Comparison of ENCODE assay signal across 25 cellular contexts in the genomic region with DNA sequence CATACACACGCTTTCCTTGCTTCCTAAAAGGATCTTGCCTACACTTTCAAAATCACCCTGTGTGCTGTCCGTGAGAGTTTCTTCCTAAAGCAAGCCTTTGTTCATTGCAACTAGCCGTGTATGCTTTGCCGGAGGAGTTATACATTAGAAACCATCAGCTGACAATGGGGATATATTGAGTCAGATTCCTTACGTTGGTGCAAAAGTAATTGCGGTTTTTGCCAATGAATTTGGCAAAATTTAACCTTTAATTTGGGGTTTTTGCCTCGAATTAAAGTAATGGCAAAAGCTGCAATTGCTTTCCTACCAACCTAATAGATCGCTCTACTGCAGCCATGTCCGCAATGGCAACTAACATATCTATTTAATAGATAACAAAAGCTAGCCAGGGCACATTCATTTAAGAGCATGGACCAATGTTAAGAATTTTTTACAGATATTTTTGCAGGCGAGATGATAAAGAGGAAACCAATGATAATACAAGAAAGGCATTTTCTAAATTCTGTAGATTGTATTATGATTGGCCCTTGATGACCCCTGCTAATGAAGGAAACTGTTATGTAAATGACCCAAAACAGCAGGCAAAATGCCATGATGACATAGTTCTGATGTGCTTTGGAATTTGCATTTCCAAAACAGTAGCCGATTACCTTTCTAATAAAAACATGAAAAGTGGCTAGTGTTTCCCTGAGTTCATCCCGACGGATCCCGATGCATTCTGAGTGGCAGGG.
"Had no signal": no experiment of that assay in that cellular context is flagged by ENCODE, and none has a peak within 500 bp of the region (broad histone marks: within the 10 kb centered on the region; RNA-seq: fewer than 3 reads in every experiment).

No MANE protein-coding gene starts in this region.

- H3K4me3 ChIP-seq: breast epithelium, gastrocnemius medialis, lower lobe of right lung, upper lobe of left lung had no signal

- H3K27me3 ChIP-seq: breast epithelium, gastrocnemius medialis, upper lobe of left lung had no signal

- ATAC-seq: activated CD4-positive, alpha-beta T cell treated with anti-CD3 and anti-CD28 coated beads for 36 hours; gastrocnemius medialis; left lobe of liver; lower lobe of right lung; naive thymus-derived CD4-positive, alpha-beta T cell had no signal

- DNase-seq: activated B cell treated with CpG ODN at 0.5 μM for 24 hours; activated CD4-positive, alpha-beta T cell treated with anti-CD3 and anti-CD28 coated beads for 36 hours; activated CD4-positive, alpha-beta T cell treated with anti-CD3 and anti-CD28 coated beads, Interleukin-2, amount 50 U/mL, for 4 hours; activated CD8-positive, alpha-beta memory T cell treated with anti-CD3 and anti-CD28 coated beads for 24 hours; activated CD8-positive, alpha-beta memory T cell treated with anti-CD3 and anti-CD28 coated beads, Interleukin-2, amount 50 U/mL, for 4 hours; activated naive CD4-positive, alpha-beta T cell treated with Interleukin-2 at 50 U/mL for 16 hours; activated naive CD8-positive, alpha-beta T cell treated with anti-CD3 and anti-CD28 coated beads for 36 hours; activated T-cell treated with anti-CD3 and anti-CD28 coated beads, Interleukin-2, amount 50 U/mL, for 24 hours; amniotic stem cell; effector memory CD4-positive, alpha-beta T cell; gastrocnemius medialis; hippocampal formation; immature natural killer cell; lower lobe of right lung; naive thymus-derived CD4-positive, alpha-beta T cell; retina; stimulated activated CD4-positive, alpha-beta T cell treated with anti-CD3 and anti-CD28 coated beads, Interleukin-4, amount 100 ng/mL, for 24 hours; stimulated activated naive CD4-positive, alpha-beta T cell treated with Interleukin-2 at 50 U/mL for 16 hours; T1000; upper lobe of left lung had no signal

- H3K27ac ChIP-seq: breast epithelium, gastrocnemius medialis, lower lobe of right lung, upper lobe of left lung had no signal

- H3K27me3 Mint-ChIP-seq: activated B cell treated with CpG ODN at 0.5 μM for 24 hours had no signal

- H3K4me1 Mint-ChIP-seq: activated B cell treated with CpG ODN at 0.5 μM for 24 hours; activated CD4-positive, alpha-beta T cell treated with anti-CD3 and anti-CD28 coated beads for 36 hours; activated naive CD8-positive, alpha-beta T cell treated with anti-CD3 and anti-CD28 coated beads for 36 hours; central memory CD8-positive, alpha-beta T cell; immature natural killer cell; naive thymus-derived CD4-positive, alpha-beta T cell had no signal

- H3K9me3 ChIP-seq: breast epithelium, gastrocnemius medialis, lower lobe of right lung, upper lobe of left lung had no signal

- H3K9me3 Mint-ChIP-seq: activated naive CD8-positive, alpha-beta T cell treated with anti-CD3 and anti-CD28 coated beads for 36 hours; activated T-cell treated with anti-CD3 and anti-CD28 coated beads, Interleukin-2, amount 50 U/mL, for 24 hours; central memory CD8-positive, alpha-beta T cell; neural crest cell; T-helper 1 cell treated with Interleukin-12 subunit alpha and Interleukin-12 subunit beta and Interleukin-4 antibody, amounts not matched to agents 30 μg/mL and 1 μg/mL, for 36 hours had no signal

- H3K36me3 ChIP-seq: breast epithelium, gastrocnemius medialis, lower lobe of right lung, upper lobe of left lung had no signal

- H3K27ac Mint-ChIP-seq: activated B cell treated with CpG ODN at 0.5 μM for 24 hours; activated CD4-positive, alpha-beta T cell treated with anti-CD3 and anti-CD28 coated beads for 36 hours; activated naive CD8-positive, alpha-beta T cell treated with anti-CD3 and anti-CD28 coated beads for 36 hours; activated T-cell treated with anti-CD3 and anti-CD28 coated beads, Interleukin-2, amount 50 U/mL, for 24 hours; immature natural killer cell; naive thymus-derived CD4-positive, alpha-beta T cell; T-helper 1 cell treated with Interleukin-12 subunit alpha and Interleukin-12 subunit beta and Interleukin-4 antibody, amounts not matched to agents 30 μg/mL and 1 μg/mL, for 36 hours had no signal

- H3K4me1 ChIP-seq: breast epithelium, lower lobe of right lung, upper lobe of left lung had no signal

- H3K4me3 Mint-ChIP-seq: activated B cell treated with CpG ODN at 0.5 μM for 24 hours; activated CD4-positive, alpha-beta T cell treated with anti-CD3 and anti-CD28 coated beads for 36 hours; activated naive CD8-positive, alpha-beta T cell treated with anti-CD3 and anti-CD28 coated beads for 36 hours; activated T-cell treated with anti-CD3 and anti-CD28 coated beads, Interleukin-2, amount 50 U/mL, for 24 hours; central memory CD8-positive, alpha-beta T cell; immature natural killer cell; naive thymus-derived CD4-positive, alpha-beta T cell; neural crest cell; T-helper 1 cell treated with Interleukin-12 subunit alpha and Interleukin-12 subunit beta and Interleukin-4 antibody, amounts not matched to agents 30 μg/mL and 1 μg/mL, for 36 hours had no signal

- H3K36me3 Mint-ChIP-seq: activated naive CD8-positive, alpha-beta T cell treated with anti-CD3 and anti-CD28 coated beads for 36 hours had no signal
